In genomic region chr1:201740609-201741231, GRCh38 we compare ENCODE assay signal across 8 cellular contexts.
DNase-seq lines count a peak whose midpoint lies in the region; ATAC-seq, FAIRE-seq and TF ChIP-seq lines count a peak whose summit lies in the region.

No MANE protein-coding gene starts in this region.

- peak overlapping the region; percentile 82 for H3K4me3 Mint-ChIP-seq in activated T-helper 17 cell treated with anti-CD3 and anti-CD28 coated beads, Interleukin-2, amount 50 U/mL, for 72 hours

- H3K9me3 ChIP-seq in HUES48 (ENCODE audit: control insufficient read depth, insufficient read depth, low read length) (no peaks in the 10 kb centered on the region), right cardiac atrium (ENCODE audit: control insufficient read depth, low read length) (no peaks in the 10 kb centered on the region), skeletal muscle tissue (ENCODE audit: control insufficient read depth in 3 of 3, low read length in 3 of 3) (no peaks in the 10 kb centered on the region)

- DNase-seq in right cardiac atrium (no peak), RCC 7860 (ENCODE audit: low spot score) (no peak), GM03348 (ENCODE audit: low spot score) (no peak), erythroblast (lab: John Stamatoyannopoulos, UW) (no peak)

- H3K27me3 Mint-ChIP-seq in activated T-helper 17 cell treated with anti-CD3 and anti-CD28 coated beads, Interleukin-2, amount 50 U/mL, for 72 hours = peaks cover 3% of the 10 kb centered on the region

- H3K27ac ChIP-seq in HUES48 (ENCODE audit: low read depth, low read length) (peak overlapping the region; percentile 64), right cardiac atrium (ENCODE audit: low read length) (no peak overlapping the region), skeletal muscle tissue (ENCODE audit: low read depth, low read length) (peak overlapping the region; percentile 31)

- peaks cover 3% of the 10 kb centered on the region; the same call in 1 of the 2 replicates for H3K27me3 ChIP-seq in HUES48 (ENCODE audit: control insufficient read depth, insufficient read depth, low read length)
- no peaks in the 10 kb centered on the region for H3K27me3 ChIP-seq in right cardiac atrium (ENCODE audit: control insufficient read depth, insufficient read depth)
- H3K27me3 ChIP-seq in skeletal muscle tissue (ENCODE audit: control insufficient read depth in 3 of 3, insufficient read depth in 3 of 3, low read length in 3 of 3) = peaks cover 4 to 12% (median 5%) of the 10 kb centered on the region in 3 donors

- intact Hi-C loops in right cardiac atrium (cut with DNase I) = no loop called here

- TF ChIP-seq POLR2A in erythroblast (IDR thresholded peaks at IDR 0.05; ENCODE audit: low read length) = no peak

- H3K4me1 Mint-ChIP-seq in activated T-helper 17 cell treated with anti-CD3 and anti-CD28 coated beads, Interleukin-2, amount 50 U/mL, for 72 hours = peaks cover 5% of the 10 kb centered on the region

- H3K4me3 ChIP-seq in HUES48 (ENCODE audit: low read depth, low read length) (peak overlapping the region; percentile 75), right cardiac atrium (ENCODE audit: low read length) (peak overlapping the region; percentile 75), skeletal muscle tissue (ENCODE audit: low read length in 3 of 3) (peak overlapping the region; percentile 62 to 76 (median 67))

- H3K27ac Mint-ChIP-seq in activated T-helper 17 cell treated with anti-CD3 and anti-CD28 coated beads, Interleukin-2, amount 50 U/mL, for 72 hours = peak overlapping the region; percentile 79

- H3K9ac ChIP-seq in HUES48 (ENCODE audit: low read depth, low read length) (peak overlapping the region; percentile 2; the same call in 1 of the 2 replicates), skeletal muscle tissue (ENCODE audit: low read depth in 1 of 3, low read length in 3 of 3) (peak overlapping the region in 1 of 3 donors; percentile 76)

- H3K36me3 ChIP-seq in HUES48 (ENCODE audit: control insufficient read depth, insufficient read depth, low read length) = no peaks in the 10 kb centered on the region
- H3K36me3 ChIP-seq in skeletal muscle tissue (ENCODE audit: control insufficient read depth in 3 of 3, insufficient read depth in 3 of 3, low read length in 3 of 3) = no peaks in the 10 kb centered on the region

- WGBS in right cardiac atrium = 40% methylated on average over 14 of the region's 14 CpGs

- peak; percentile 30 for ATAC-seq in activated T-helper 17 cell treated with anti-CD3 and anti-CD28 coated beads, Interleukin-2, amount 50 U/mL, for 72 hours (replicated peaks)
- ATAC-seq in right cardiac atrium (peak; percentile 19 to 27), HG03378 (IDR thresholded peaks at IDR 0.05; ENCODE audit: unreplicated experiment) (no peak)

- no peak for FAIRE-seq in RCC 7860 (lab: Jason Lieb, UNC)

- H3K36me3 Mint-ChIP-seq in activated T-helper 17 cell treated with anti-CD3 and anti-CD28 coated beads, Interleukin-2, amount 50 U/mL, for 72 hours (ENCODE audit: low read depth) = no peaks in the 10 kb centered on the region

- no peaks in the 10 kb centered on the region for H3K9me3 Mint-ChIP-seq in activated T-helper 17 cell treated with anti-CD3 and anti-CD28 coated beads, Interleukin-2, amount 50 U/mL, for 72 hours

- H3K4me1 ChIP-seq in HUES48 (ENCODE audit: control insufficient read depth, insufficient read depth, low read length) (peaks cover 53% of the 10 kb centered on the region), right cardiac atrium (ENCODE audit: control insufficient read depth, insufficient read depth, low read length) (peaks cover 24% of the 10 kb centered on the region), skeletal muscle tissue (ENCODE audit: control insufficient read depth in 3 of 3, insufficient read depth in 3 of 3, low read length in 3 of 3) (peaks cover 36 to 42% (median 36%) of the 10 kb centered on the region in 3 donors)
